In genomic region chr1:158654079-158654478, GRCh38 we compare ENCODE assay signal across 24 cellular contexts. TPM values are rescaled to one million over a fixed set of nuclear protein-coding genes. Genes with fewer than 3 reads are reported as not detected.
"Had no signal": no experiment of that assay in that cellular context is flagged by ENCODE, and none has a peak within 500 bp of the region (broad histone marks: within the 10 kb centered on the region; RNA-seq: fewer than 3 reads in every experiment).

No MANE protein-coding gene starts in this region.

- H3K27ac Mint-ChIP-seq: activated CD8-positive, alpha-beta T cell treated with anti-CD3 and anti-CD28 coated beads for 36 hours; activated naive CD8-positive, alpha-beta T cell treated with anti-CD3 and anti-CD28 coated beads for 36 hours; activated T-helper 17 cell treated with anti-CD3 and anti-CD28 coated beads, Interleukin-2, amount 50 U/mL, for 72 hours; nephron; stimulated activated memory B cell treated with anti-CD40 and anti-IgM and Interleukin-4, amounts not matched to agents 10 μg/mL and 1 μg/mL and 100 μg/mL, for 72 hours had no signal

- DNase-seq: activated CD4-positive, alpha-beta T cell treated with anti-CD3 and anti-CD28 coated beads for 48 hours; activated CD4-positive, CD25-positive, alpha-beta regulatory T cell; activated CD8-positive, alpha-beta T cell treated with anti-CD3 and anti-CD28 coated beads for 36 hours; activated naive CD4-positive, alpha-beta T cell; activated naive CD8-positive, alpha-beta T cell treated with anti-CD3 and anti-CD28 coated beads for 36 hours; activated T-cell treated with anti-CD3 and anti-CD28 coated beads, Interleukin-2, amount 50 U/mL, for 1 hour; amygdala; dorsolateral prefrontal cortex; foreskin keratinocyte; hypothalamus; nucleus accumbens; stimulated activated CD4-positive, alpha-beta T cell treated with anti-CD3 and anti-CD28 coated beads, Interleukin-4, amount 100 ng/mL, for 4 hours; thyroid gland had no signal

- H3K4me1 Mint-ChIP-seq: nephron had no signal

- H3K36me3 Mint-ChIP-seq: activated naive CD8-positive, alpha-beta T cell treated with anti-CD3 and anti-CD28 coated beads for 36 hours; mesothelial cell of epicardium; stimulated activated memory B cell treated with anti-CD40 and anti-IgM and Interleukin-4, amounts not matched to agents 10 μg/mL and 1 μg/mL and 100 μg/mL, for 72 hours had no signal

- H3K9me3 Mint-ChIP-seq: activated CD8-positive, alpha-beta T cell treated with anti-CD3 and anti-CD28 coated beads for 36 hours; activated naive CD8-positive, alpha-beta T cell treated with anti-CD3 and anti-CD28 coated beads for 36 hours; activated T-helper 17 cell treated with anti-CD3 and anti-CD28 coated beads, Interleukin-2, amount 50 U/mL, for 72 hours; nephron; stimulated activated memory B cell treated with anti-CD40 and anti-IgM and Interleukin-4, amounts not matched to agents 10 μg/mL and 1 μg/mL and 100 μg/mL, for 72 hours had no signal

- ATAC-seq: activated CD8-positive, alpha-beta T cell treated with anti-CD3 and anti-CD28 coated beads for 36 hours; activated T-helper 17 cell treated with anti-CD3 and anti-CD28 coated beads, Interleukin-2, amount 50 U/mL, for 72 hours; body of pancreas; foreskin keratinocyte; stimulated activated memory B cell treated with anti-CD40 and anti-IgM and Interleukin-4, amounts not matched to agents 10 μg/mL and 1 μg/mL and 100 μg/mL, for 72 hours had no signal

- H3K27me3 Mint-ChIP-seq: activated T-helper 17 cell treated with anti-CD3 and anti-CD28 coated beads, Interleukin-2, amount 50 U/mL, for 72 hours; stimulated activated memory B cell treated with anti-CD40 and anti-IgM and Interleukin-4, amounts not matched to agents 10 μg/mL and 1 μg/mL and 100 μg/mL, for 72 hours had no signal

- H3K4me3 Mint-ChIP-seq: activated CD8-positive, alpha-beta T cell treated with anti-CD3 and anti-CD28 coated beads for 36 hours; activated naive CD8-positive, alpha-beta T cell treated with anti-CD3 and anti-CD28 coated beads for 36 hours; activated T-helper 17 cell treated with anti-CD3 and anti-CD28 coated beads, Interleukin-2, amount 50 U/mL, for 72 hours; mesothelial cell of epicardium; nephron; stimulated activated memory B cell treated with anti-CD40 and anti-IgM and Interleukin-4, amounts not matched to agents 10 μg/mL and 1 μg/mL and 100 μg/mL, for 72 hours had no signal

RNA-seq across cellular contexts. Expression of gene SPTA1, which starts 32.4 kb away (rescaled TPM):
- total RNA-seq: activated naive CD8-positive, alpha-beta T cell treated with anti-CD3 and anti-CD28 coated beads for 36 hours; body of pancreas; foreskin keratinocyte; T-helper 2 cell treated with Interferon-gamma antibody and Interleukin-4, amounts not matched to agents 100 ng/mL and 5 ng/mL, for 36 hours had no signal
- polyA plus RNA-seq: foreskin keratinocyte had no signal

RNA-seq across cellular contexts. Expression of gene OR6K2, which starts 46.4 kb away (rescaled TPM):
- total RNA-seq: activated CD8-positive, alpha-beta T cell treated with anti-CD3 and anti-CD28 coated beads for 36 hours; activated naive CD8-positive, alpha-beta T cell treated with anti-CD3 and anti-CD28 coated beads for 36 hours; activated T-helper 17 cell treated with anti-CD3 and anti-CD28 coated beads, Interleukin-2, amount 50 U/mL, for 72 hours; body of pancreas; cardiac septum; dorsolateral prefrontal cortex; fibroblast of lung; foreskin keratinocyte; lung; mesothelial cell of epicardium; sigmoid colon; T-helper 2 cell treated with Interferon-gamma antibody and Interleukin-4, amounts not matched to agents 100 ng/mL and 5 ng/mL, for 36 hours; thyroid gland; urinary bladder had no signal
- polyA plus RNA-seq: fibroblast of lung, foreskin keratinocyte, lung, sigmoid colon, urinary bladder had no signal

RNA-seq across cellular contexts. Expression of gene OR10Z1, which starts 49.0 kb away (rescaled TPM):
- total RNA-seq: activated CD8-positive, alpha-beta T cell treated with anti-CD3 and anti-CD28 coated beads for 36 hours; activated naive CD8-positive, alpha-beta T cell treated with anti-CD3 and anti-CD28 coated beads for 36 hours; activated T-helper 17 cell treated with anti-CD3 and anti-CD28 coated beads, Interleukin-2, amount 50 U/mL, for 72 hours; body of pancreas; cardiac septum; dorsolateral prefrontal cortex; fibroblast of lung; foreskin keratinocyte; lung; mesothelial cell of epicardium; sigmoid colon; T-helper 2 cell treated with Interferon-gamma antibody and Interleukin-4, amounts not matched to agents 100 ng/mL and 5 ng/mL, for 36 hours; thyroid gland; urinary bladder had no signal
- polyA plus RNA-seq: fibroblast of lung, foreskin keratinocyte, lung, sigmoid colon, urinary bladder had no signal
